15 cellular contexts compared by ENCODE assay signal in the genomic region with DNA sequence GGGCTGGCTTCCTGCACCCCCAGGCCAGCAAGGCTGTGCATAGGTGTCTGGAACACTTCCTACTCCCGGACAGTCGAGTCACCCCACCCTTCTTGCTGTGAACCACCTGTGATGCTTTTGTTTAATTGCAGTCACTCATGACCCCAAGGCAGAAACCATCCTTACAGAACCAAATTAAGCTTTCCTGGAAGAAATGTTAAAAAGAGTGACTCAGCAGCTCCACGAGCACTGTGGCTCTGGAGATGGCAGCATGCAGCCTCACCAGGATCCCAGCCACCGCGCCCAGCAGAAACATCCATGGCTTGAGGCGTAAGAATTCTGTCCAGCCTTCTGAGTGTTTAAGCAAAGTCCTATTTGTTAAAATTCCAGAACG. TPM values are rescaled to one million over a fixed set of nuclear protein-coding genes. Genes with fewer than 3 reads are reported as not detected.
DNase-seq lines count a peak whose midpoint lies in the region; ATAC-seq, FAIRE-seq and TF ChIP-seq lines count a peak whose summit lies in the region.
"Had no signal": no experiment of that assay in that cellular context is flagged by ENCODE, and none has a peak within 500 bp of the region (broad histone marks: within the 10 kb centered on the region; RNA-seq: fewer than 3 reads in every experiment).

No MANE protein-coding gene starts in this region.

- H3F3A ChIP-seq in GM23338 (replicated peaks; ENCODE audit: low read depth), result no peaks in the 10 kb centered on the region

- peaks cover 4% of the 10 kb centered on the region for H4K20me1 ChIP-seq in GM23338 (replicated peaks; ENCODE audit: insufficient read depth)

- H3K4me3 ChIP-seq in AG10803 (ENCODE audit: low read length) (no peak overlapping the region), GM23338 (no peak overlapping the region), left lung (no peak overlapping the region), ascending aorta (no peak overlapping the region), kidney (ENCODE audit: low read length in 2 of 2) (no peak overlapping the region)
- H3K4me3 ChIP-seq: psoas muscle had no signal

- intact Hi-C loops in activated T-helper 1 cell treated with anti-CD3 and anti-CD28 coated beads, Interleukin-12 subunit alpha, Interleukin-12 subunit beta, Interleukin-2, Interleukin-4 antibody, amounts not matched to agents 30 ng/mL and 10 ng/mL and 1 ng/mL, durations not matched to agents 14 hours and 24 hours and 36 hours (cut with micrococcal nuclease), result loop anchor here (5.0 to 10.0 kb wide), 5 partner anchors 168 to 721 kb away; a partner anchor contains a TSS
- intact Hi-C loops in left lung (cut with DNase I) (loop anchor here (5.0 to 10.0 kb wide), 2 partner anchors 181 to 183 kb away; a partner anchor contains a TSS), ascending aorta (cut with DNase I) (no loop called here), kidney (cut with DNase I) (loop anchor here (10.0 kb wide), 1 partner anchor 181 kb away; a partner anchor contains a TSS)

- TF ChIP-seq CTCF in AG10803 (conservative IDR thresholded peaks at IDR 0.05; ENCODE audit: low read length) (no peak), GM23338 (conservative IDR thresholded peaks at IDR 0.05; ENCODE audit: low read depth in 2 of 2) (no peak), left lung (IDR thresholded peaks at IDR 0.05) (no peak), ascending aorta (IDR thresholded peaks at IDR 0.05) (no peak), kidney (IDR thresholded peaks at IDR 0.05; ENCODE audit: borderline replicate concordance, extremely low read depth, insufficient read depth) (no peak)

- no peaks in the 10 kb centered on the region for H3K9me3 ChIP-seq in left lung
- H3K9me3 ChIP-seq in ascending aorta, result no peaks in the 10 kb centered on the region
- no peaks in the 10 kb centered on the region for H3K9me3 ChIP-seq in kidney (ENCODE audit: control insufficient read depth in 1 of 2, low read length in 2 of 2)
- H3K9me3 ChIP-seq: psoas muscle had no signal

- H3K27me3 ChIP-seq in GM23338 (ENCODE audit: insufficient read depth), result no peaks in the 10 kb centered on the region
- no peaks in the 10 kb centered on the region for H3K27me3 ChIP-seq in left lung
- H3K27me3 ChIP-seq in ascending aorta, result no peaks in the 10 kb centered on the region

- no peak for FAIRE-seq in kidney (lab: Jason Lieb, UNC)
- FAIRE-seq in HTR-8/SVneo (lab: Jason Lieb, UNC), result no peak

- no peak overlapping the region for H3K4me2 ChIP-seq in GM23338

- peaks cover 5% of the 10 kb centered on the region for H3K27me3 Mint-ChIP-seq in GM23338 (ENCODE audit: insufficient read depth, low read depth, poor library complexity)
- no peaks in the 10 kb centered on the region for H3K27me3 Mint-ChIP-seq in activated T-helper 1 cell treated with anti-CD3 and anti-CD28 coated beads, Interleukin-12 subunit alpha, Interleukin-12 subunit beta, Interleukin-2, Interleukin-4 antibody, amounts not matched to agents 30 ng/mL and 10 ng/mL and 1 ng/mL, durations not matched to agents 14 hours and 24 hours and 36 hours (ENCODE audit: insufficient read depth)

- H3K36me3 ChIP-seq in GM23338 (ENCODE audit: insufficient read depth) (peaks cover 5% of the 10 kb centered on the region; the same call in 1 of the 2 replicates), left lung (peaks cover 0 to 59% of the 10 kb centered on the region in 2 donors), ascending aorta (peaks cover 40 to 42% of the 10 kb centered on the region in 2 donors), kidney (ENCODE audit: control insufficient read depth in 1 of 2, insufficient read depth in 2 of 2, low read length in 2 of 2) (peaks cover 19 to 30% of the 10 kb centered on the region in 2 donors)

- ATAC-seq in GM23338 (no peak), left lung (peak; percentile 40), GM19324 (IDR thresholded peaks at IDR 0.05; ENCODE audit: low FRiP score, unreplicated experiment) (no peak)
- ATAC-seq: psoas muscle had no signal

- no peak overlapping the region for H3K9ac ChIP-seq in kidney (ENCODE audit: low read length in 2 of 2)

- no peak overlapping the region for H3K4me3 Mint-ChIP-seq in GM23338
- H3K4me3 Mint-ChIP-seq in activated T-helper 1 cell treated with anti-CD3 and anti-CD28 coated beads, Interleukin-12 subunit alpha, Interleukin-12 subunit beta, Interleukin-2, Interleukin-4 antibody, amounts not matched to agents 30 ng/mL and 10 ng/mL and 1 ng/mL, durations not matched to agents 14 hours and 24 hours and 36 hours, result peak overlapping the region; percentile 42

- DNase-seq in AG10803 (ENCODE audit: low read depth) (peak; percentile 58), GM23338 (ENCODE audit: low spot score) (no peak), left lung (no peak), ascending aorta (ENCODE audit: low spot score in 2 of 2) (no peak), kidney (no peak), HTR-8/SVneo (ENCODE audit: insufficient read length, low spot score) (no peak)
- DNase-seq in activated T-helper 1 cell treated with anti-CD3 and anti-CD28 coated beads, Interleukin-12 subunit alpha, Interleukin-12 subunit beta, Interleukin-2, Interleukin-4 antibody, amounts not matched to agents 30 ng/mL and 10 ng/mL and 1 ng/mL, durations not matched to agents 14 hours and 24 hours and 36 hours (ENCODE audit: low spot score), result no peak
- DNase-seq: activated T-cell treated with anti-CD3 and anti-CD28 coated beads, Interleukin-2, amount 50 U/mL, for 1 hour; DMS 273 treated with DMSO at 0.1 percent for 48 hours; foreskin melanocyte; NCI-H1105 had no signal

- H2AFZ ChIP-seq in GM23338, result no peak overlapping the region

- H3K27ac Mint-ChIP-seq in GM23338, result peak overlapping the region; percentile 68
- H3K27ac Mint-ChIP-seq in activated T-helper 1 cell treated with anti-CD3 and anti-CD28 coated beads, Interleukin-12 subunit alpha, Interleukin-12 subunit beta, Interleukin-2, Interleukin-4 antibody, amounts not matched to agents 30 ng/mL and 10 ng/mL and 1 ng/mL, durations not matched to agents 14 hours and 24 hours and 36 hours, result peak overlapping the region; percentile 48

- H3K27ac ChIP-seq in GM23338 (ENCODE audit: low read depth) (no peak overlapping the region), left lung (peak overlapping the region in 1 of 2 donors; percentile 41), ascending aorta (no peak overlapping the region), kidney (ENCODE audit: low read depth in 2 of 2, low read length in 2 of 2) (no peak overlapping the region)

- H3K9me3 Mint-ChIP-seq in GM23338, result no peaks in the 10 kb centered on the region
- no peaks in the 10 kb centered on the region for H3K9me3 Mint-ChIP-seq in activated T-helper 1 cell treated with anti-CD3 and anti-CD28 coated beads, Interleukin-12 subunit alpha, Interleukin-12 subunit beta, Interleukin-2, Interleukin-4 antibody, amounts not matched to agents 30 ng/mL and 10 ng/mL and 1 ng/mL, durations not matched to agents 14 hours and 24 hours and 36 hours

- H3K9me2 ChIP-seq in GM23338 (ENCODE audit: insufficient read depth), result no peaks in the 10 kb centered on the region

- H3K4me1 Mint-ChIP-seq in GM23338, result no peaks in the 10 kb centered on the region; the same call in 2 of the 3 replicates
- H3K4me1 Mint-ChIP-seq in activated T-helper 1 cell treated with anti-CD3 and anti-CD28 coated beads, Interleukin-12 subunit alpha, Interleukin-12 subunit beta, Interleukin-2, Interleukin-4 antibody, amounts not matched to agents 30 ng/mL and 10 ng/mL and 1 ng/mL, durations not matched to agents 14 hours and 24 hours and 36 hours (ENCODE audit: low read depth), result peaks cover 90% of the 10 kb centered on the region

- peaks cover 47% of the 10 kb centered on the region for H3K36me3 Mint-ChIP-seq in GM23338 (ENCODE audit: low read depth)
- H3K36me3 Mint-ChIP-seq in activated T-helper 1 cell treated with anti-CD3 and anti-CD28 coated beads, Interleukin-12 subunit alpha, Interleukin-12 subunit beta, Interleukin-2, Interleukin-4 antibody, amounts not matched to agents 30 ng/mL and 10 ng/mL and 1 ng/mL, durations not matched to agents 14 hours and 24 hours and 36 hours (ENCODE audit: low read depth), result peaks cover 50% of the 10 kb centered on the region

- H3K4me1 ChIP-seq in GM23338 (ENCODE audit: insufficient read depth), result no peaks in the 10 kb centered on the region
- H3K4me1 ChIP-seq in left lung, result peaks cover 11 to 35% of the 10 kb centered on the region in 2 donors
- peaks cover 0 to 3% of the 10 kb centered on the region in 2 donors for H3K4me1 ChIP-seq in ascending aorta
- H3K4me1 ChIP-seq in kidney (ENCODE audit: control insufficient read depth in 1 of 2, insufficient read depth in 1 of 2, low read depth in 1 of 2, low read length in 2 of 2), result peaks cover 0 to 5% of the 10 kb centered on the region in 2 donors

- 0 out of 2 replicates have a peak, but pooled peaks cover 11% of the 10 kb centered on the region for H3K79me2 ChIP-seq in GM23338 (replicated peaks; ENCODE audit: insufficient read depth)

TF ChIP-seq in GM23338, 12 proteins besides CTCF, POLR2A, EP300 and RAD21 (continues in another document):
- TF ChIP-seq STAT1 (IDR thresholded peaks at IDR 0.05; ENCODE audit: unreplicated experiment) (no peak), ZNF114 (CRISPR knock-in tag; IDR thresholded peaks at IDR 0.05) (no peak)

RNA-seq across cellular contexts. Expression of a gene that starts 28.8 kb away (rescaled TPM):
- total RNA-seq in GM23338 (2014; rRNA removed; shearing (Covaris generic)), result 48.0 and 51.8 TPM in 2 replicates
- 17.8 and 19.5 TPM in 2 replicates for polyA plus RNA-seq in GM23338 (2016; fragmentation: Nextera tagmentation; extraction: Ambion mirVana)
- total RNA-seq in activated T-helper 1 cell treated with anti-CD3 and anti-CD28 coated beads, Interleukin-12 subunit alpha, Interleukin-12 subunit beta, Interleukin-2, Interleukin-4 antibody, amounts not matched to agents 30 ng/mL and 10 ng/mL and 1 ng/mL, durations not matched to agents 14 hours and 24 hours and 36 hours, result 32.2 and 33.7 TPM in 2 replicates
- 10 to 100 TPM; 24.5 to 29.7 TPM for total RNA-seq in left lung
- 54.0 TPM for total RNA-seq in ascending aorta
- 32.4 TPM for total RNA-seq in kidney
- 31.6 TPM for polyA plus RNA-seq in kidney (ENCODE audit: insufficient read depth, low read depth, low replicate concordance)

RNA-seq across cellular contexts. Expression of a gene that starts 28.9 kb away (rescaled TPM):
- total RNA-seq in GM23338 (2014; rRNA removed; shearing (Covaris generic)), result 17.7 and 17.9 TPM in 2 replicates
- polyA plus RNA-seq in GM23338 (2016; fragmentation: Nextera tagmentation; extraction: Ambion mirVana) (11.5 and 11.6 TPM in 2 replicates), kidney (ENCODE audit: insufficient read depth, low read depth, low replicate concordance) (12.6 TPM)
- 33.9 and 37.5 TPM in 2 replicates for total RNA-seq in activated T-helper 1 cell treated with anti-CD3 and anti-CD28 coated beads, Interleukin-12 subunit alpha, Interleukin-12 subunit beta, Interleukin-2, Interleukin-4 antibody, amounts not matched to agents 30 ng/mL and 10 ng/mL and 1 ng/mL, durations not matched to agents 14 hours and 24 hours and 36 hours
- total RNA-seq in left lung (10 to 100 TPM; 13.4 to 16.1 TPM), ascending aorta (10.6 TPM), kidney (15.9 TPM)

RNA-seq across cellular contexts. Expression of a gene that starts 51.5 kb away (rescaled TPM):
- not detected in 2 replicates for total RNA-seq in GM23338 (2014; rRNA removed; shearing (Covaris generic))
- polyA plus RNA-seq in GM23338 (2016; fragmentation: Nextera tagmentation; extraction: Ambion mirVana) (not detected in 2 replicates), kidney (ENCODE audit: insufficient read depth, low read depth, low replicate concordance) (not detected)
- total RNA-seq in activated T-helper 1 cell treated with anti-CD3 and anti-CD28 coated beads, Interleukin-12 subunit alpha, Interleukin-12 subunit beta, Interleukin-2, Interleukin-4 antibody, amounts not matched to agents 30 ng/mL and 10 ng/mL and 1 ng/mL, durations not matched to agents 14 hours and 24 hours and 36 hours, result not detected in 2 replicates
- total RNA-seq in left lung (not detected), ascending aorta (not detected), kidney (not detected)
- total RNA-seq: liver; psoas muscle; T-helper 2 cell treated with Interferon-gamma antibody and Interleukin-4, amounts not matched to agents 100 ng/mL and 5 ng/mL, for 36 hours had no signal
- polyA plus RNA-seq: liver, psoas muscle had no signal
